15 cellular contexts compared by ENCODE assay signal in the genomic region with DNA sequence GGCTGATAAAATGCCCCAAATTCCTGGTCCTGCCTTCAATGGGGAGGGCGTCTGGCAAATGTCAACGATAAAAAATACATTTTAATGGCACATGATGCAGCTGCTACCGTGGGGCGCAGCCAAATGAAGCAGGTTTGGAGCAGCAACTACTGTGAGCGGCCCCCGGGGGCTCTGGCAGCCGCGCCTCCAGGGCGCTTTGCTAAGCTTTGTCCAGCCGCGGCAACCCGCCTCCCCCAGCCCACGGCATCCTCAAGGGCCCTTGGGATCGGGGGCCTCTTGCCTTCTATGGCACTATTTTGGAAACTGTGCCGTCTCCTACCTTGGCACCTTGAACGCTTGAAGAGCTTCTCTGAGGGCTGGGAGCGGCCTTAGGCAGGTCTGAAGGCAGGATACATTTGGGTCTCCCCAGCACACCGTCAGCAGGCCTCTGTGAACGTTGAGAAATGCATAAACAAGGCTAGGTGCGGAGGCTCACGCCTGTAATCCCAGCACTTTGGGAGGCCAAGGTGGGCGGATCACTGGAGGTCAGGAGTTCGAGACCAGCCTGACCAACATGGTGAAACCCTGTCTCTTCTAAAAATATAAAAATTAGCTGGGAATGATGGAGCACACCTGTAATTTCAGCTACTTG. TPM values are rescaled to one million over a fixed set of nuclear protein-coding genes. Genes with fewer than 3 reads are reported as not detected.
DNase-seq lines count a peak whose midpoint lies in the region; ATAC-seq, FAIRE-seq and TF ChIP-seq lines count a peak whose summit lies in the region.
"Had no signal": no experiment of that assay in that cellular context is flagged by ENCODE, and none has a peak within 500 bp of the region (broad histone marks: within the 10 kb centered on the region; RNA-seq: fewer than 3 reads in every experiment).

No MANE protein-coding gene starts in this region.

- POLR2A ChIA-PET in HepG2 (lab: Yijun Ruan, JAX) = no interaction called here

- TF ChIP-seq EP300 in HepG2 (IDR thresholded peaks at IDR 0.05; ENCODE audit: low read depth in 2 of 2, low read length in 2 of 2) = no peak
- TF ChIP-seq EP300 in HepG2 (CRISPR knock-in tag; IDR thresholded peaks at IDR 0.05; ENCODE audit: borderline replicate concordance) = no peak
- no peak for TF ChIP-seq EP300 in upper lobe of left lung (IDR thresholded peaks at IDR 0.05)

- no peak overlapping the region for H3K27ac Mint-ChIP-seq in endodermal cell
- no peak overlapping the region for H3K27ac Mint-ChIP-seq in Calu3 (ENCODE audit: unreplicated experiment)
- no peak overlapping the region for H3K27ac Mint-ChIP-seq in osteocyte (ENCODE audit: unreplicated experiment)
- H3K27ac Mint-ChIP-seq: CD4-positive, alpha-beta memory T cell had no signal

- H3K4me1 Mint-ChIP-seq in endodermal cell (no peaks in the 10 kb centered on the region), Calu3 (ENCODE audit: low read depth, unreplicated experiment) (no peaks in the 10 kb centered on the region), osteocyte (ENCODE audit: unreplicated experiment) (peaks cover 4% of the 10 kb centered on the region)
- H3K4me1 Mint-ChIP-seq: CD4-positive, alpha-beta memory T cell had no signal

- FAIRE-seq in HepG2 (lab: Jason Lieb, UNC) = no peak
- no peak for FAIRE-seq in small intestine (lab: Jason Lieb, UNC)

- H3K4me2 ChIP-seq in HepG2 (ENCODE audit: low read depth, low read length) = no peak overlapping the region

- no peak for TF ChIP-seq RAD21 in HepG2 (CRISPR knock-in tag; IDR thresholded peaks at IDR 0.05)

- H3K36me3 Mint-ChIP-seq in endodermal cell (ENCODE audit: low read depth) (no peaks in the 10 kb centered on the region), Calu3 (ENCODE audit: insufficient read depth, unreplicated experiment) (no peaks in the 10 kb centered on the region), osteocyte (ENCODE audit: unreplicated experiment) (peaks cover 2% of the 10 kb centered on the region)
- H3K36me3 Mint-ChIP-seq: CD4-positive, alpha-beta memory T cell had no signal

- BruUV-seq in HepG2 (replicated peaks; lab: Mats Ljungman, UMichigan) = no TSS peak
- BruUV-seq in Calu3 (replicated peaks; lab: Mats Ljungman, UMichigan) = no TSS peak

- H3K27me3 Mint-ChIP-seq in endodermal cell (ENCODE audit: insufficient read depth) = peaks cover 24% of the 10 kb centered on the region
- peaks cover 35% of the 10 kb centered on the region for H3K27me3 Mint-ChIP-seq in Calu3 (ENCODE audit: unreplicated experiment)
- peaks cover 20% of the 10 kb centered on the region for H3K27me3 Mint-ChIP-seq in osteocyte (ENCODE audit: unreplicated experiment)

- H3K4me3 ChIP-seq in SJCRH30 (no peak overlapping the region), endodermal cell (ENCODE audit: low read length) (no peak overlapping the region), HepG2 (replicated peaks in 1 of 3; ENCODE audit: insufficient read depth in 1 of 3, low read depth in 2 of 3, low read length in 3 of 3) (no peak overlapping the region), upper lobe of left lung (no peak overlapping the region), small intestine (ENCODE audit: low read depth in 1 of 2, low read length in 2 of 2) (no peak overlapping the region)
- H3K4me3 ChIP-seq: SJSA1 had no signal

- peak; percentile 46 to 47 for DNase-seq in SJCRH30
- peak; percentile 45 for DNase-seq in endodermal cell
- no peak for DNase-seq in HepG2 (ENCODE audit: low spot score)
- DNase-seq in upper lobe of left lung = no peak
- DNase-seq in small intestine = no peak
- no peak for DNase-seq in Calu3
- DNase-seq in osteocyte (ENCODE audit: extremely low spot score, unreplicated experiment) = no peak
- no peak for DNase-seq in NCI-H2107 (lab: John Stamatoyannopoulos, UW)
- DNase-seq: CD4-positive, alpha-beta memory T cell; KG1; NCI-H1436; NCI-H2029; NCI-H748 treated with DMSO at 0.1 percent for 48 hours; PC-3 had no signal

- no peaks in the 10 kb centered on the region for H3K9me3 Mint-ChIP-seq in endodermal cell
- no peaks in the 10 kb centered on the region for H3K9me3 Mint-ChIP-seq in Calu3 (ENCODE audit: low read depth, unreplicated experiment)
- H3K9me3 Mint-ChIP-seq in osteocyte (ENCODE audit: unreplicated experiment) = no peaks in the 10 kb centered on the region
- H3K9me3 Mint-ChIP-seq: CD4-positive, alpha-beta memory T cell had no signal

- ATAC-seq in HepG2 = no peak
- no peak for ATAC-seq in upper lobe of left lung (ENCODE audit: low FRiP score in 2 of 2)
- ATAC-seq: PC-3 had no signal

- H3K4me1 ChIP-seq in SJCRH30 (peaks cover 5% of the 10 kb centered on the region; the same call in 1 of the 2 replicates), endodermal cell (ENCODE audit: control insufficient read depth, insufficient read depth, low read length) (no peaks in the 10 kb centered on the region), HepG2 (ENCODE audit: insufficient read depth, low read length) (peaks cover 13% of the 10 kb centered on the region), upper lobe of left lung (peaks cover 0 to 8% (median 6%) of the 10 kb centered on the region in 4 donors), small intestine (ENCODE audit: control insufficient read depth in 2 of 2, insufficient read depth in 1 of 2, low read depth in 1 of 2, low read length in 1 of 2) (no peaks in the 10 kb centered on the region)
- H3K4me1 ChIP-seq: SJSA1 had no signal

- H3K4me3 Mint-ChIP-seq in endodermal cell = no peak overlapping the region
- no peak overlapping the region for H3K4me3 Mint-ChIP-seq in Calu3 (ENCODE audit: low read depth, unreplicated experiment)
- H3K4me3 Mint-ChIP-seq in osteocyte (ENCODE audit: unreplicated experiment) = no peak overlapping the region

- no peaks in the 10 kb centered on the region for H3K27me3 ChIP-seq in SJCRH30
- H3K27me3 ChIP-seq in endodermal cell (ENCODE audit: control insufficient read depth, insufficient read depth, low read length, poor library complexity, severe bottlenecking) = peaks cover 7% of the 10 kb centered on the region
- no peaks in the 10 kb centered on the region for H3K27me3 ChIP-seq in HepG2 (ENCODE audit: control insufficient read depth in 1 of 2, insufficient read depth in 2 of 2, low read length in 2 of 2)
- H3K27me3 ChIP-seq in upper lobe of left lung = no peaks in the 10 kb centered on the region
- peaks cover 0 to 8% of the 10 kb centered on the region in 2 donors for H3K27me3 ChIP-seq in small intestine (ENCODE audit: control insufficient read depth in 2 of 2, insufficient read depth in 2 of 2, low read length in 2 of 2)
- H3K27me3 ChIP-seq: SJSA1 had no signal

- H2AFZ ChIP-seq in HepG2 (ENCODE audit: low read length) = no peak overlapping the region

- no peaks in the 10 kb centered on the region for H3K9me3 ChIP-seq in SJCRH30 (replicated peaks)
- no peaks in the 10 kb centered on the region for H3K9me3 ChIP-seq in endodermal cell (ENCODE audit: control insufficient read depth, low read length)
- H3K9me3 ChIP-seq in HepG2 (ENCODE audit: low read length) = no peaks in the 10 kb centered on the region
- no peaks in the 10 kb centered on the region for H3K9me3 ChIP-seq in upper lobe of left lung
- no peaks in the 10 kb centered on the region for H3K9me3 ChIP-seq in small intestine (ENCODE audit: control insufficient read depth, low read depth)

- H3K79me2 ChIP-seq in HepG2 (ENCODE audit: insufficient read depth, low read length) = no peaks in the 10 kb centered on the region

- no peak for TF ChIP-seq POLR2A in HepG2 (IDR thresholded peaks at IDR 0.05; ENCODE audit: insufficient read depth in 1 of 2, low read depth in 2 of 2, low read length in 2 of 2)
- TF ChIP-seq POLR2A in upper lobe of left lung (IDR thresholded peaks at IDR 0.05) = no peak

- no peaks in the 10 kb centered on the region for H3K36me3 ChIP-seq in SJCRH30
- H3K36me3 ChIP-seq in endodermal cell (ENCODE audit: control insufficient read depth, insufficient read depth, low read length) = no peaks in the 10 kb centered on the region
- no peaks in the 10 kb centered on the region for H3K36me3 ChIP-seq in HepG2 (replicated peaks in 1 of 2; ENCODE audit: control insufficient read depth in 1 of 2, insufficient read depth in 2 of 2, low read length in 2 of 2)
- peaks cover 0 to 13% (median 0%) of the 10 kb centered on the region in 4 donors for H3K36me3 ChIP-seq in upper lobe of left lung
- H3K36me3 ChIP-seq in small intestine (ENCODE audit: control insufficient read depth in 2 of 2, insufficient read depth in 2 of 2, low read length in 2 of 2) = no peaks in the 10 kb centered on the region
- H3K36me3 ChIP-seq: SJSA1 had no signal

- TF ChIP-seq CTCF in endodermal cell (conservative IDR thresholded peaks at IDR 0.05) = no peak
- TF ChIP-seq CTCF in HepG2 (CRISPR knock-in tag; IDR thresholded peaks at IDR 0.05) = no peak
- TF ChIP-seq CTCF in upper lobe of left lung (IDR thresholded peaks at IDR 0.05) = no peak
- TF ChIP-seq CTCF in Calu3 (IDR thresholded peaks at IDR 0.05; ENCODE audit: unreplicated experiment) = no peak
- TF ChIP-seq CTCF in osteocyte (IDR thresholded peaks at IDR 0.05) = no peak

- H3K27ac ChIP-seq in SJCRH30 (no peak overlapping the region), endodermal cell (ENCODE audit: low read depth, low read length) (no peak overlapping the region), HepG2 (ENCODE audit: extremely low read length, insufficient read depth, low read length) (no peak overlapping the region), upper lobe of left lung (peak overlapping the region; percentile 35 to 80 (median 58)), small intestine (ENCODE audit: low read depth in 1 of 2, low read length in 1 of 2) (no peak overlapping the region)
- H3K27ac ChIP-seq: SJSA1 had no signal

- WGBS in endodermal cell (ENCODE audit: insufficient coverage in 1 of 2, insufficient read length in 1 of 2), 2 experiments = 77 to 82% methylated on average over 20 to 23 of the region's 23 CpGs
- WGBS in HepG2 (ENCODE audit: low lambda C conversion rate) = 90% methylated on average over 23 of the region's 23 CpGs
- 57 to 59% methylated on average over 13 to 14 of the region's 23 CpGs for WGBS in upper lobe of left lung, 2 donors
- WGBS in small intestine, 3 donors = 63 to 81% (median 72%) methylated on average over 22 to 23 of the region's 23 CpGs

- intact Hi-C loops in HepG2 (cut with micrococcal nuclease; ENCODE audit: unreplicated experiment) (no loop called here), Calu3 (cut with micrococcal nuclease; ENCODE audit: unreplicated experiment) (no loop called here)

- in situ Hi-C loops in HepG2 (cut with HindIII; ENCODE audit: extremely low pct_ligation_motif_present, low pct_unique_long_range_greater_than_20kb) = no loop called here

- H3K9ac ChIP-seq in endodermal cell (ENCODE audit: extremely low read depth, low read length, poor library complexity, severe bottlenecking) = no peak overlapping the region
- H3K9ac ChIP-seq in HepG2 (ENCODE audit: insufficient read depth, low read depth, low read length) = no peak overlapping the region

- CTCF ChIA-PET in HepG2 (lab: Yijun Ruan, JAX; ENCODE audit: low intra/inter-chr PET ratio, low total read pairs) (no interaction called here), Calu3 (lab: Charles Lee) (no interaction called here)

- no peaks in the 10 kb centered on the region for H4K20me1 ChIP-seq in HepG2 (ENCODE audit: insufficient read depth, low read length)

RNA-seq across cellular contexts. Expression of a gene that starts 25.1 kb away (rescaled TPM):
- total RNA-seq in SJCRH30 (2014; rRNA removed; shearing (Covaris generic)) = 0.35 and 0.42 TPM in 2 replicates
- total RNA-seq in endodermal cell (not detected), HepG2 (2016; rRNA removed; fragmentation: Illumina TruSeq; extraction: Trizol) (0.86 and 1.1 TPM in 2 replicates), upper lobe of left lung (10 to 100 TPM; 10.2 to 69.1 (median 22.7) TPM), Calu3 (2022) (not detected in 2 replicates), osteocyte (not detected in 2 replicates)
- polyA plus RNA-seq in endodermal cell (2013, experiment 1 of 2) = 1.5 TPM
- polyA plus RNA-seq in endodermal cell (2013, experiment 2 of 2) = 1.4 TPM
- 0.10 and 0.35 TPM in 2 replicates for total RNA-seq in HepG2 (2016; cell fraction: cytosol; rRNA removed; fragmentation: Illumina TruSeq; extraction: Trizol; ENCODE audit: low read depth)
- total RNA-seq in HepG2 (2016; cell fraction: insoluble cytoplasmic fraction; rRNA removed; fragmentation: Illumina TruSeq; extraction: Trizol) = 0.92 and 1.3 TPM in 2 replicates
- total RNA-seq in HepG2 (2016; cell fraction: membrane; rRNA removed; fragmentation: Illumina TruSeq; extraction: Trizol) = 1.1 and 1.5 TPM in 2 replicates
- total RNA-seq in HepG2 (2016; cell fraction: nucleus; rRNA removed; fragmentation: Illumina TruSeq; extraction: Trizol) = 1.1 and 1.3 TPM in 2 replicates
- polyA plus RNA-seq in HepG2 (2011; rRNA removed) (0.11 and 0.17 TPM in 2 replicates), small intestine (not detected)
- 0.05 and 0.09 TPM in 2 replicates for polyA plus RNA-seq in HepG2 (2011; cell fraction: cytosol; rRNA removed)
- polyA plus RNA-seq in HepG2 (2011; cell fraction: nucleus; rRNA removed) = 0.29 and 0.48 TPM in 2 replicates
- polyA plus RNA-seq in HepG2 (2012) = 0.15 and 0.40 TPM in 2 replicates
- 0.14 and 0.16 TPM in 2 replicates for polyA plus RNA-seq in HepG2 (2016; cell fraction: cytosol; fragmentation: Illumina TruSeq; extraction: Trizol; ENCODE audit: low read depth)
- 1.2 and 1.7 TPM in 2 replicates for polyA plus RNA-seq in HepG2 (2016; cell fraction: insoluble cytoplasmic fraction; fragmentation: Illumina TruSeq; extraction: Trizol; ENCODE audit: low read depth)
- polyA plus RNA-seq in HepG2 (2016; cell fraction: membrane; fragmentation: Illumina TruSeq; extraction: Trizol; ENCODE audit: low read depth) = 0.49 and 0.62 TPM in 2 replicates
- 1.8 and 2.4 TPM in 2 replicates for polyA plus RNA-seq in HepG2 (2016; cell fraction: nucleus; fragmentation: Illumina TruSeq; extraction: Trizol; ENCODE audit: insufficient read depth, low read depth)
- polyA minus RNA-seq in HepG2 (2011; rRNA and poly(A)+ RNA removed; ENCODE audit: low replicate concordance) = not detected in 2 replicates
- polyA minus RNA-seq in HepG2 (2011; cell fraction: cytosol; rRNA and poly(A)+ RNA removed) = not detected in 2 replicates
- not detected in 2 replicates for polyA minus RNA-seq in HepG2 (2011; cell fraction: nucleus; rRNA and poly(A)+ RNA removed)
- total RNA-seq: CD4-positive, alpha-beta memory T cell; PC-3 had no signal
- polyA plus RNA-seq: CD4-positive, alpha-beta memory T cell had no signal

Comparison
In these comparisons a context has a peak if more than half of its experiments do, and no peak if none do; other contexts are left out.
1. DNase-seq: peak in SJCRH30 (2 of 2) and endodermal cell (single experiment); none in HepG2 (single experiment), upper lobe of left lung (0 of 2), small intestine (single experiment), Calu3 (single experiment), osteocyte (single experiment) and NCI-H2107 (single experiment).
2. H3K27ac ChIP-seq: peak in upper lobe of left lung (4 of 4); none in SJCRH30 (single experiment), endodermal cell (single experiment), HepG2 (single experiment) and small intestine (0 of 2).